ENCODE assay signal across 28 cellular contexts in genomic region chr11:71525938-71526495, GRCh38. TPM values are rescaled to one million over a fixed set of nuclear protein-coding genes. Genes with fewer than 3 reads are reported as not detected.
DNase-seq lines count a peak whose midpoint lies in the region; ATAC-seq and TF ChIP-seq lines count a peak whose summit lies in the region.
"Had no signal": no experiment of that assay in that cellular context is flagged by ENCODE, and none has a peak within 500 bp of the region (broad histone marks: within the 10 kb centered on the region; RNA-seq: fewer than 3 reads in every experiment).

No MANE protein-coding gene starts in this region.

- no peaks in the 10 kb centered on the region for H3K36me3 ChIP-seq in upper lobe of right lung
- H3K36me3 ChIP-seq: Peyer's patch had no signal

- H3K27ac ChIP-seq in upper lobe of right lung: no peak overlapping the region
- H3K27ac ChIP-seq: BLaER1 treated with 17β-estradiol and CSF1 and Interleukin-3, amounts not matched to agents 10 nM and 100 nM; Peyer's patch had no signal

- intact Hi-C loops in upper lobe of right lung (cut with DNase I): no loop called here

- DNase-seq in activated CD8-positive, alpha-beta memory T cell treated with anti-CD3 and anti-CD28 coated beads for 24 hours: peak; percentile 32
- DNase-seq in activated CD8-positive, alpha-beta memory T cell treated with anti-CD3 and anti-CD28 coated beads, Interleukin-2, amount 50 U/mL, for 48 hours: no peak
- DNase-seq in islet precursor cell (peak; percentile 5), mesenteric fat pad (ENCODE audit: low spot score) (peak; percentile 64), upper lobe of right lung (peak; percentile 28), type B pancreatic cell (ENCODE audit: extremely low spot score, unreplicated experiment) (no peak), NCI-H446 treated with DMSO at 0.1 percent for 48 hours (lab: John Stamatoyannopoulos, UW) (no peak)
- DNase-seq: 8988T; CD4-positive, alpha-beta memory T cell; DMS79; EL; GDM1; IMR-90; KG1; MM.1S; NCI-H1417; NCI-H1694; NCI-H2227 treated with DMSO at 0.1 percent for 48 hours; NCI-H510A; NCI-H69; OCI-M1; SHP77 treated with DMSO at 0.1 percent for 48 hours had no signal

- H3K27me3 Mint-ChIP-seq in type B pancreatic cell: no peaks in the 10 kb centered on the region

- no peaks in the 10 kb centered on the region for H3K36me3 Mint-ChIP-seq in type B pancreatic cell
- H3K36me3 Mint-ChIP-seq: CD4-positive, alpha-beta memory T cell had no signal

- H3K27ac Mint-ChIP-seq in type B pancreatic cell: no peak overlapping the region
- H3K27ac Mint-ChIP-seq: CD4-positive, alpha-beta memory T cell had no signal

- no peaks in the 10 kb centered on the region for H3K9me3 ChIP-seq in upper lobe of right lung
- H3K9me3 ChIP-seq: Peyer's patch had no signal

- H3K4me3 Mint-ChIP-seq in type B pancreatic cell: no peak overlapping the region
- H3K4me3 Mint-ChIP-seq: CD4-positive, alpha-beta memory T cell had no signal

- no peaks in the 10 kb centered on the region for H3K9me3 Mint-ChIP-seq in type B pancreatic cell

- no peaks in the 10 kb centered on the region for H3K27me3 ChIP-seq in upper lobe of right lung
- H3K27me3 ChIP-seq: BLaER1 treated with 17β-estradiol and CSF1 and Interleukin-3, amounts not matched to agents 10 nM and 100 nM; Peyer's patch had no signal

- no peaks in the 10 kb centered on the region for H3K4me1 ChIP-seq in upper lobe of right lung
- H3K4me1 ChIP-seq: Peyer's patch had no signal

- no peak overlapping the region for H3K4me3 ChIP-seq in upper lobe of right lung
- H3K4me3 ChIP-seq: BLaER1 treated with 17β-estradiol and CSF1 and Interleukin-3, amounts not matched to agents 10 nM and 100 nM; GM12878; Peyer's patch had no signal

- no peaks in the 10 kb centered on the region for H3K4me1 Mint-ChIP-seq in type B pancreatic cell (ENCODE audit: unreplicated experiment)
- H3K4me1 Mint-ChIP-seq: CD4-positive, alpha-beta memory T cell had no signal

- no peak for ATAC-seq in upper lobe of right lung
- ATAC-seq in GM18861 (IDR thresholded peaks at IDR 0.05; ENCODE audit: unreplicated experiment): no peak
- ATAC-seq: GM12878, HCT116 had no signal

- no peak for TF ChIP-seq CTCF in upper lobe of right lung (IDR thresholded peaks at IDR 0.05)
- no peak for TF ChIP-seq CTCF in type B pancreatic cell (conservative IDR thresholded peaks at IDR 0.05)

RNA-seq across cellular contexts. Expression of gene KRTAP5-7, which starts 1.1 kb away (rescaled TPM):
- total RNA-seq in mesenteric fat pad (0.39 TPM), upper lobe of right lung (0.46 TPM), type B pancreatic cell (ENCODE audit: low replicate concordance) (not detected in 2 replicates)
- total RNA-seq: CD4-positive, alpha-beta memory T cell; GM12878; H4; IMR-90 had no signal

RNA-seq across cellular contexts. Expression of gene KRTAP5-8, which starts 11.8 kb away (rescaled TPM):
- not detected for total RNA-seq in mesenteric fat pad
- not detected for total RNA-seq in upper lobe of right lung
- total RNA-seq in type B pancreatic cell (ENCODE audit: low replicate concordance): not detected in 2 replicates
- total RNA-seq: CD4-positive, alpha-beta memory T cell; H4; IMR-90 had no signal

RNA-seq across cellular contexts. Expression of gene KRTAP5-9, which starts 22.2 kb away (rescaled TPM):
- total RNA-seq in mesenteric fat pad (not detected), upper lobe of right lung (not detected), type B pancreatic cell (ENCODE audit: low replicate concordance) (0.43 TPM in 1 of 2 replicates, not detected in the other)
- total RNA-seq: CD4-positive, alpha-beta memory T cell; H4; IMR-90 had no signal

RNA-seq across cellular contexts. Expression of gene KRTAP5-10, which starts 39.3 kb away (rescaled TPM):
- total RNA-seq in mesenteric fat pad (not detected), upper lobe of right lung (not detected), type B pancreatic cell (ENCODE audit: low replicate concordance) (not detected in 2 replicates)
- total RNA-seq: CD4-positive, alpha-beta memory T cell; GM12878; H4; IMR-90; Peyer's patch had no signal

RNA-seq across cellular contexts. Expression of gene KRTAP5-11, which starts 56.7 kb away (rescaled TPM):
- total RNA-seq in mesenteric fat pad: not detected
- not detected for total RNA-seq in upper lobe of right lung
- not detected in 2 replicates for total RNA-seq in type B pancreatic cell (ENCODE audit: low replicate concordance)
- total RNA-seq: CD4-positive, alpha-beta memory T cell; GM12878; H4; IMR-90; Peyer's patch had no signal

Comparison
In these comparisons a context has a peak if more than half of its experiments do, and no peak if none do; other contexts are left out.
1. DNase-seq: peak in activated CD8-positive, alpha-beta memory T cell treated with anti-CD3 and anti-CD28 coated beads for 24 hours (single experiment), islet precursor cell (single experiment), mesenteric fat pad (single experiment) and upper lobe of right lung (single experiment); none in activated CD8-positive, alpha-beta memory T cell treated with anti-CD3 and anti-CD28 coated beads, Interleukin-2, amount 50 U/mL, for 48 hours (single experiment), type B pancreatic cell (single experiment) and NCI-H446 treated with DMSO at 0.1 percent for 48 hours (single experiment).